In genomic region chr1:1305300-1306069, GRCh38 we compare ENCODE assay signal across 1 cellular context.
TF ChIP-seq lines count a peak whose summit lies in the region.

No MANE protein-coding gene starts in this region.

TF ChIP-seq in HepG2, 621 proteins besides CTCF, POLR2A, EP300 and RAD21 (continued from another document and continues in another):
- no peak for TF ChIP-seq GMEB1 (CRISPR knock-in tag; IDR thresholded peaks at IDR 0.05; ENCODE audit: borderline replicate concordance)
- no peak for TF ChIP-seq AHDC1 (CRISPR knock-in tag; IDR thresholded peaks at IDR 0.05; ENCODE audit: borderline replicate concordance)
- no peak for TF ChIP-seq SMARCC2 (IDR thresholded peaks at IDR 0.05)
- TF ChIP-seq TMF1 (CRISPR knock-in tag; IDR thresholded peaks at IDR 0.05; ENCODE audit: low read depth) = no peak
- 0 out of 2 replicates have a peak, but pooled peaks have one; percentile 27 for TF ChIP-seq HNF1B (CRISPR knock-in tag; IDR thresholded peaks at IDR 0.05)
- TF ChIP-seq ZNF816 (CRISPR knock-in tag; IDR thresholded peaks at IDR 0.05; ENCODE audit: borderline replicate concordance) = no peak
- no peak for TF ChIP-seq PPARG (CRISPR knock-in tag; conservative IDR thresholded peaks at IDR 0.05)
- no peak for TF ChIP-seq MATR3 (CRISPR knock-in tag; IDR thresholded peaks at IDR 0.05)
- TF ChIP-seq ZMAT3 (CRISPR knock-in tag; conservative IDR thresholded peaks at IDR 0.05) = no peak
- 0 out of 2 replicates have a peak, but pooled peaks have one; percentile 8 for TF ChIP-seq SNAPC4 (CRISPR knock-in tag; IDR thresholded peaks at IDR 0.05)
- TF ChIP-seq KAT2B (IDR thresholded peaks at IDR 0.05; ENCODE audit: borderline replicate concordance, low read depth, low read length) = no peak
- no peak for TF ChIP-seq ZNF350 (CRISPR knock-in tag; IDR thresholded peaks at IDR 0.05; ENCODE audit: borderline replicate concordance, low read depth)
- TF ChIP-seq PRMT3 (CRISPR knock-in tag; IDR thresholded peaks at IDR 0.05; ENCODE audit: borderline replicate concordance, low read depth) = no peak
- no peak for TF ChIP-seq TOE1 (CRISPR knock-in tag; IDR thresholded peaks at IDR 0.05)
- no peak for TF ChIP-seq ZNF709 (CRISPR knock-in tag; IDR thresholded peaks at IDR 0.05)
- no peak for TF ChIP-seq PRDM15 (CRISPR knock-in tag; IDR thresholded peaks at IDR 0.05)
- TF ChIP-seq TRIM22 (IDR thresholded peaks at IDR 0.05) = no peak
- no peak for TF ChIP-seq ZNF543 (CRISPR knock-in tag; IDR thresholded peaks at IDR 0.05)
- TF ChIP-seq RORA (CRISPR knock-in tag; IDR thresholded peaks at IDR 0.05) = no peak
- no peak for TF ChIP-seq IRF1 (CRISPR knock-in tag; IDR thresholded peaks at IDR 0.05; ENCODE audit: low read depth)
- TF ChIP-seq ZFP36 (IDR thresholded peaks at IDR 0.05; ENCODE audit: borderline replicate concordance, low read depth, low read length, partially characterized antibody) = no peak
- no peak for TF ChIP-seq ZNF580 (CRISPR knock-in tag; IDR thresholded peaks at IDR 0.05; ENCODE audit: borderline replicate concordance, low read depth)
- no peak for TF ChIP-seq FOXP4 (CRISPR knock-in tag; IDR thresholded peaks at IDR 0.05)
- no peak for TF ChIP-seq BCL6 (CRISPR knock-in tag; IDR thresholded peaks at IDR 0.05)
- TF ChIP-seq NBN (conservative IDR thresholded peaks at IDR 0.05) = no peak
- TF ChIP-seq NCOA2 (CRISPR knock-in tag; IDR thresholded peaks at IDR 0.05) = no peak
- TF ChIP-seq NR0B2 (CRISPR knock-in tag; IDR thresholded peaks at IDR 0.05) = no peak
- TF ChIP-seq ZBTB46 (CRISPR knock-in tag; IDR thresholded peaks at IDR 0.05; ENCODE audit: borderline replicate concordance) = no peak
